Comparison of ENCODE assay signal across 15 cellular contexts in the genomic region with DNA sequence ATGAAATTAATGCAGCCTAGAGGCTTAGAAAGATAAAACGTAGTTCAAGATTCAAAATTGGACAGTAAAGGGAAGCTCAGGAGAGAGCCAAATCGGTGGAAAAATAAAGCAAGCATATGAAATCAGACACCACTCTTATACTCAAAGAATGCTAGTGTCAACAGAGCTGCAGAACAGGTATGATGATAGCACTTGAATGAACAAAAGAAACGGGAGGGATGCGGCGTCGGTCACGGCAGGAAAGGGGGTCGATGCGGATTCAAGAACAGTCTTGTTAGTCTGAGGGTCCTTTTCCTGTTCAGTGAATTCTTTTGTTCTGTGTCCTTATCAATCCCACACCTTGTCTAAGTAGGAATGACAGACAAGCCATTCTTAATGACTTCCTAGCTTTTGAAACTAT.
DNase-seq lines count a peak whose midpoint lies in the region; ATAC-seq and TF ChIP-seq lines count a peak whose summit lies in the region.
"Had no signal": no experiment of that assay in that cellular context is flagged by ENCODE, and none has a peak within 500 bp of the region (broad histone marks: within the 10 kb centered on the region; RNA-seq: fewer than 3 reads in every experiment).

No MANE protein-coding gene starts in this region.

- WGBS in upper lobe of left lung, 2 donors, result 60 to 68% methylated on average over 9 of the region's 9 CpGs

- peak; percentile 53 for DNase-seq in ELF-1 (ENCODE audit: low read depth, low spot score)
- peak; percentile 46 to 56 for DNase-seq in NCI-H187 (lab: John Stamatoyannopoulos, UW)
- peak; percentile 5 for DNase-seq in SHP77 treated with DMSO at 0.1 percent for 48 hours (lab: John Stamatoyannopoulos, UW)
- no peak for DNase-seq in mesothelial cell of epicardium (ENCODE audit: low spot score in 2 of 2, unreplicated experiment in 2 of 2)
- no peak for DNase-seq in LoVo (ENCODE audit: low spot score)
- DNase-seq in stimulated activated naive CD8-positive, alpha-beta T cell treated with anti-CD3 and anti-CD28 coated beads, Interleukin-15, amount 100 ng/mL, for 72 hours, result no peak
- no peak for DNase-seq in substantia nigra (lab: John Stamatoyannopoulos, UW)
- no peak for DNase-seq in upper lobe of left lung
- DNase-seq: activated CD8-positive, alpha-beta T cell treated with anti-CD3 and anti-CD28 coated beads for 36 hours; activated effector memory CD4-positive, alpha-beta T cell treated with Interleukin-2 at 50 U/mL for 16 hours; AML-193; DND-41; NK-92 treated with Interleukin-12 subunit alpha and Interleukin-12 subunit beta, amount 100 ng/mL, for 24 hours; SIG-M5; T1000 had no signal

- peaks cover 44% of the 10 kb centered on the region for H3K4me1 Mint-ChIP-seq in mesothelial cell of epicardium
- H3K4me1 Mint-ChIP-seq in stimulated activated naive CD8-positive, alpha-beta T cell treated with anti-CD3 and anti-CD28 coated beads, Interleukin-15, amount 100 ng/mL, for 72 hours, result no peaks in the 10 kb centered on the region

- no peaks in the 10 kb centered on the region for H3K9me3 ChIP-seq in upper lobe of left lung

- H3K4me3 Mint-ChIP-seq in mesothelial cell of epicardium, result no peak overlapping the region
- H3K4me3 Mint-ChIP-seq in stimulated activated naive CD8-positive, alpha-beta T cell treated with anti-CD3 and anti-CD28 coated beads, Interleukin-15, amount 100 ng/mL, for 72 hours, result no peak overlapping the region
- H3K4me3 Mint-ChIP-seq: activated CD8-positive, alpha-beta T cell treated with anti-CD3 and anti-CD28 coated beads for 36 hours had no signal

- H3K9me3 Mint-ChIP-seq in mesothelial cell of epicardium, result no peaks in the 10 kb centered on the region
- no peaks in the 10 kb centered on the region for H3K9me3 Mint-ChIP-seq in stimulated activated naive CD8-positive, alpha-beta T cell treated with anti-CD3 and anti-CD28 coated beads, Interleukin-15, amount 100 ng/mL, for 72 hours
- H3K9me3 Mint-ChIP-seq: activated CD8-positive, alpha-beta T cell treated with anti-CD3 and anti-CD28 coated beads for 36 hours had no signal

- no peak for TF ChIP-seq CTCF in mesothelial cell of epicardium (IDR thresholded peaks at IDR 0.05; ENCODE audit: unreplicated experiment)
- no peak for TF ChIP-seq CTCF in upper lobe of left lung (IDR thresholded peaks at IDR 0.05)

- H3K36me3 Mint-ChIP-seq in mesothelial cell of epicardium, result no peaks in the 10 kb centered on the region

- no peak for TF ChIP-seq POLR2A in upper lobe of left lung (IDR thresholded peaks at IDR 0.05)

- no peaks in the 10 kb centered on the region for H3K27me3 ChIP-seq in upper lobe of left lung

- H3K4me1 ChIP-seq in upper lobe of left lung, result peaks cover 0 to 11% (median 7%) of the 10 kb centered on the region in 4 donors

- H3K4me3 ChIP-seq in upper lobe of left lung, result no peak overlapping the region

- peak overlapping the region; percentile 82 for H3K27ac Mint-ChIP-seq in mesothelial cell of epicardium
- H3K27ac Mint-ChIP-seq in stimulated activated naive CD8-positive, alpha-beta T cell treated with anti-CD3 and anti-CD28 coated beads, Interleukin-15, amount 100 ng/mL, for 72 hours, result no peak overlapping the region
- H3K27ac Mint-ChIP-seq: activated CD8-positive, alpha-beta T cell treated with anti-CD3 and anti-CD28 coated beads for 36 hours had no signal

- H3K27ac ChIP-seq in substantia nigra (ENCODE audit: low read depth, low read length, poor library complexity, severe bottlenecking), result no peak overlapping the region
- peak overlapping the region in 1 of 4 donors; percentile 31 for H3K27ac ChIP-seq in upper lobe of left lung

- no peak for TF ChIP-seq EP300 in upper lobe of left lung (IDR thresholded peaks at IDR 0.05)

- H3K27me3 Mint-ChIP-seq in mesothelial cell of epicardium (ENCODE audit: low read depth), result no peaks in the 10 kb centered on the region
- no peaks in the 10 kb centered on the region for H3K27me3 Mint-ChIP-seq in stimulated activated naive CD8-positive, alpha-beta T cell treated with anti-CD3 and anti-CD28 coated beads, Interleukin-15, amount 100 ng/mL, for 72 hours
- H3K27me3 Mint-ChIP-seq: activated CD8-positive, alpha-beta T cell treated with anti-CD3 and anti-CD28 coated beads for 36 hours had no signal

- no peak for ATAC-seq in stimulated activated naive CD8-positive, alpha-beta T cell treated with anti-CD3 and anti-CD28 coated beads, Interleukin-15, amount 100 ng/mL, for 72 hours
- no peak for ATAC-seq in upper lobe of left lung (ENCODE audit: low FRiP score in 2 of 2)
- ATAC-seq: activated CD8-positive, alpha-beta T cell treated with anti-CD3 and anti-CD28 coated beads for 36 hours had no signal

- H3K36me3 ChIP-seq in upper lobe of left lung, result no peaks in the 10 kb centered on the region

Comparison
In these comparisons a context has a peak if more than half of its experiments do, and no peak if none do; other contexts are left out.
1. DNase-seq: peak in ELF-1 (single experiment), NCI-H187 (2 of 2) and SHP77 treated with DMSO at 0.1 percent for 48 hours (single experiment); none in mesothelial cell of epicardium (0 of 2), LoVo (single experiment), stimulated activated naive CD8-positive, alpha-beta T cell treated with anti-CD3 and anti-CD28 coated beads, Interleukin-15, amount 100 ng/mL, for 72 hours (0 of 2), substantia nigra (0 of 49) and upper lobe of left lung (0 of 2).